Comparison of ENCODE assay signal across 14 cellular contexts in the genomic region with DNA sequence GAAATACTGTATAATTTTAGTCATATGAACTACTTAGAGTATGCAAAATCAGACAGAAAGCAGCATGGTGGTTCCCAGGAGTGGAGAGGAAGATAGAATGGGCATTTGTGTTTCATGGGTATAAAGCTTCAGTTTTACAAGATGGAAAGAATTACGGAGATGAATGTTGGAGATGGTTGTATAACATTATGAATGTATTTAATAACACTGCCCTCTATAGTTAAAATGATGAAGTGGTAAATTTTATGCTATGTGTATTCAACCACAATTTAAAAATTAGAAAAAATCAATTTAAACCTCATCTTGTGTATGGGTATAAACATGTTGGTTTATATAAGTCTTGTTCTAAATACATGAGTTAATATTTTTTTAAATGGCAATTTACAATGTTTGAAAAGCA.
DNase-seq lines count a peak whose midpoint lies in the region; ATAC-seq and TF ChIP-seq lines count a peak whose summit lies in the region.
"Had no signal": no experiment of that assay in that cellular context is flagged by ENCODE, and none has a peak within 500 bp of the region (broad histone marks: within the 10 kb centered on the region; RNA-seq: fewer than 3 reads in every experiment).

No MANE protein-coding gene starts in this region.

- no peaks in the 10 kb centered on the region for H3K4me1 ChIP-seq in MM.1S (ENCODE audit: low read length)
- H3K4me1 ChIP-seq in mammary epithelial cell (ENCODE audit: insufficient read depth, low read length) = no peaks in the 10 kb centered on the region
- H3K4me1 ChIP-seq: upper lobe of left lung had no signal

- H3K4me3 ChIP-seq in MM.1S (ENCODE audit: low read length) (no peak overlapping the region), mammary epithelial cell (replicated peaks in 1 of 3; ENCODE audit: insufficient read depth in 1 of 3, low read depth in 2 of 3, low read length in 3 of 3) (no peak overlapping the region), neural cell (ENCODE audit: low read length) (no peak overlapping the region)
- H3K4me3 ChIP-seq: upper lobe of left lung had no signal

- no TSS peak for BruUV-seq in mammary epithelial cell (replicated peaks; lab: Mats Ljungman, UMichigan)

- intact Hi-C loops in mammary epithelial cell (cut with micrococcal nuclease) = no loop called here

- peak; percentile 4 for DNase-seq in DMS153 treated with DMSO at 0.1 percent for 48 hours (lab: John Stamatoyannopoulos, UW; ENCODE audit: unreplicated experiment)
- DNase-seq in DMS153 (lab: John Stamatoyannopoulos, UW) = no peak
- no peak for DNase-seq in MM.1S
- DNase-seq in mammary epithelial cell = no peak
- DNase-seq in kidney tubule cell (ENCODE audit: low spot score) = no peak
- DNase-seq: activated CD8-positive, alpha-beta T cell treated with anti-CD3 and anti-CD28 coated beads for 36 hours; activated naive CD4-positive, alpha-beta T cell treated with Interleukin-2 at 50 U/mL for 16 hours; EL; T-helper 17 cell; upper lobe of left lung had no signal

- H3K36me3 ChIP-seq in MM.1S (replicated peaks; ENCODE audit: insufficient read depth, low read length) (no peaks in the 10 kb centered on the region), mammary epithelial cell (ENCODE audit: insufficient read depth, low read length) (no peaks in the 10 kb centered on the region), neural cell (ENCODE audit: insufficient read depth, low read length) (no peaks in the 10 kb centered on the region)
- H3K36me3 ChIP-seq: neutrophil, upper lobe of left lung had no signal

- TF ChIP-seq RAD21 in neural cell (conservative IDR thresholded peaks at IDR 0.05) = no peak

- H3F3A ChIP-seq in MM.1S (ENCODE audit: insufficient read depth, low read length) = no peaks in the 10 kb centered on the region
- H3F3A ChIP-seq in neural cell (ENCODE audit: insufficient read depth, low read length, poor library complexity, severe bottlenecking) = no peaks in the 10 kb centered on the region

- TF ChIP-seq EP300 in neural cell (conservative IDR thresholded peaks at IDR 0.05; ENCODE audit: poor library complexity, severe bottlenecking) = no peak

- H2AFZ ChIP-seq in MM.1S (ENCODE audit: low read length) (no peak overlapping the region), mammary epithelial cell (ENCODE audit: low read depth, low read length) (no peak overlapping the region), neural cell (ENCODE audit: low read depth, low read length) (no peak overlapping the region)

- H3K9me3 ChIP-seq in MM.1S (replicated peaks; ENCODE audit: insufficient read depth, low read length) (no peaks in the 10 kb centered on the region), mammary epithelial cell (replicated peaks; ENCODE audit: insufficient read depth, low read length) (peaks cover 5% of the 10 kb centered on the region), neural cell (ENCODE audit: low read length) (peaks cover 5% of the 10 kb centered on the region)
- H3K9me3 ChIP-seq: neutrophil had no signal

- no peak overlapping the region for H3K4me2 ChIP-seq in MM.1S (ENCODE audit: low read depth, low read length)
- peak overlapping the region; percentile 28 for H3K4me2 ChIP-seq in mammary epithelial cell (ENCODE audit: insufficient read depth, low read depth, low read length)
- H3K4me2 ChIP-seq in neural cell (ENCODE audit: low read length) = no peak overlapping the region

- H4K20me1 ChIP-seq in MM.1S (ENCODE audit: insufficient read depth, low read length) (no peaks in the 10 kb centered on the region), mammary epithelial cell (ENCODE audit: insufficient read depth, low read length) (no peaks in the 10 kb centered on the region), neural cell (ENCODE audit: insufficient read depth) (no peaks in the 10 kb centered on the region)

- dilution Hi-C loops in mammary epithelial cell (cut with HindIII; ENCODE audit: low sequenced_read_pairs) = no loop called here

- in situ Hi-C loops in mammary epithelial cell (cut with MboI; ENCODE audit: low sequenced_read_pairs in 2 of 2) = no loop called here

- H3K27ac ChIP-seq in MM.1S (ENCODE audit: low read length) = no peak overlapping the region
- H3K27ac ChIP-seq in mammary epithelial cell (ENCODE audit: insufficient read depth, low read depth, low read length) = no peak overlapping the region
- H3K27ac ChIP-seq in neural cell (ENCODE audit: low read length) = no peak overlapping the region
- H3K27ac ChIP-seq: neutrophil, upper lobe of left lung had no signal

- no peaks in the 10 kb centered on the region for H3K27me3 ChIP-seq in MM.1S (replicated peaks; ENCODE audit: insufficient read depth, low read length)
- H3K27me3 ChIP-seq in mammary epithelial cell (ENCODE audit: insufficient read depth, low read length) = peaks cover 2% of the 10 kb centered on the region
- no peaks in the 10 kb centered on the region for H3K27me3 ChIP-seq in neural cell (ENCODE audit: insufficient read depth, low read depth, low read length)
- H3K27me3 ChIP-seq: neutrophil, upper lobe of left lung had no signal

- peak; percentile 21 for TF ChIP-seq CTCF in MM.1S (IDR thresholded peaks at IDR 0.05; ENCODE audit: low read length)
- TF ChIP-seq CTCF in mammary epithelial cell (conservative IDR thresholded peaks at IDR 0.05 in 1 of 2, IDR thresholded peaks at IDR 0.05 in 1 of 2; ENCODE audit: extremely low read depth in 1 of 2, insufficient read depth in 1 of 2, low read depth in 1 of 2, low read length in 2 of 2) = peak; percentile 5 to 30
- TF ChIP-seq CTCF in neural cell (IDR thresholded peaks at IDR 0.05; ENCODE audit: poor library complexity, severe bottlenecking) = peak; percentile 12

- H3K9me2 ChIP-seq in MM.1S (replicated peaks; ENCODE audit: insufficient read depth, low read length) (no peaks in the 10 kb centered on the region), neural cell (ENCODE audit: insufficient read depth, low read length) (no peaks in the 10 kb centered on the region)

- 0% methylated on average over 1 of the region's 1 CpG for WGBS in mammary epithelial cell (ENCODE audit: low coverage, missing lambda C conversion rate)

- CTCF ChIA-PET in mammary epithelial cell (lab: Charles Lee; ENCODE audit: low non-redundant PET) = no interaction called here

- H3K79me2 ChIP-seq in MM.1S (ENCODE audit: low read length) = no peaks in the 10 kb centered on the region
- no peaks in the 10 kb centered on the region for H3K79me2 ChIP-seq in mammary epithelial cell (ENCODE audit: insufficient read depth, low read length)
- H3K79me2 ChIP-seq in neural cell (replicated peaks; ENCODE audit: insufficient read depth, low read length) = no peaks in the 10 kb centered on the region

- H3K9ac ChIP-seq in MM.1S (ENCODE audit: low read length) (no peak overlapping the region), mammary epithelial cell (ENCODE audit: insufficient read depth, low read length) (no peak overlapping the region), neural cell (ENCODE audit: low read length) (no peak overlapping the region)

- ATAC-seq in HG02759 (IDR thresholded peaks at IDR 0.05; ENCODE audit: unreplicated experiment) (no peak), HG03095 (IDR thresholded peaks at IDR 0.05; ENCODE audit: unreplicated experiment) (no peak)
- ATAC-seq: activated CD8-positive, alpha-beta T cell treated with anti-CD3 and anti-CD28 coated beads for 36 hours; T-helper 17 cell had no signal

TF ChIP-seq in neural cell, 6 proteins besides CTCF, POLR2A, EP300 and RAD21:
- TF ChIP-seq, protein P1, sequence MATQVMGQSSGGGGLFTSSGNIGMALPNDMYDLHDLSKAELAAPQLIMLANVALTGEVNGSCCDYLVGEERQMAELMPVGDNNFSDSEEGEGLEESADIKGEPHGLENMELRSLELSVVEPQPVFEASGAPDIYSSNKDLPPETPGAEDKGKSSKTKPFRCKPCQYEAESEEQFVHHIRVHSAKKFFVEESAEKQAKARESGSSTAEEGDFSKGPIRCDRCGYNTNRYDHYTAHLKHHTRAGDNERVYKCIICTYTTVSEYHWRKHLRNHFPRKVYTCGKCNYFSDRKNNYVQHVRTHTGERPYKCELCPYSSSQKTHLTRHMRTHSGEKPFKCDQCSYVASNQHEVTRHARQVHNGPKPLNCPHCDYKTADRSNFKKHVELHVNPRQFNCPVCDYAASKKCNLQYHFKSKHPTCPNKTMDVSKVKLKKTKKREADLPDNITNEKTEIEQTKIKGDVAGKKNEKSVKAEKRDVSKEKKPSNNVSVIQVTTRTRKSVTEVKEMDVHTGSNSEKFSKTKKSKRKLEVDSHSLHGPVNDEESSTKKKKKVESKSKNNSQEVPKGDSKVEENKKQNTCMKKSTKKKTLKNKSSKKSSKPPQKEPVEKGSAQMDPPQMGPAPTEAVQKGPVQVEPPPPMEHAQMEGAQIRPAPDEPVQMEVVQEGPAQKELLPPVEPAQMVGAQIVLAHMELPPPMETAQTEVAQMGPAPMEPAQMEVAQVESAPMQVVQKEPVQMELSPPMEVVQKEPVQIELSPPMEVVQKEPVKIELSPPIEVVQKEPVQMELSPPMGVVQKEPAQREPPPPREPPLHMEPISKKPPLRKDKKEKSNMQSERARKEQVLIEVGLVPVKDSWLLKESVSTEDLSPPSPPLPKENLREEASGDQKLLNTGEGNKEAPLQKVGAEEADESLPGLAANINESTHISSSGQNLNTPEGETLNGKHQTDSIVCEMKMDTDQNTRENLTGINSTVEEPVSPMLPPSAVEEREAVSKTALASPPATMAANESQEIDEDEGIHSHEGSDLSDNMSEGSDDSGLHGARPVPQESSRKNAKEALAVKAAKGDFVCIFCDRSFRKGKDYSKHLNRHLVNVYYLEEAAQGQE (IDR thresholded peaks at IDR 0.05; ENCODE audit: borderline replicate concordance) = no peak
- TF ChIP-seq EZH2 (IDR thresholded peaks at IDR 0.05; ENCODE audit: borderline replicate concordance, insufficient read depth, low read length, poor library complexity, severe bottlenecking) (no peak), SMC3 (conservative IDR thresholded peaks at IDR 0.05; ENCODE audit: poor library complexity) (no peak), POLR2AphosphoS5 (IDR thresholded peaks at IDR 0.05) (no peak), TAF1 (IDR thresholded peaks at IDR 0.05; ENCODE audit: low read depth) (no peak), MXI1 (conservative IDR thresholded peaks at IDR 0.05; ENCODE audit: poor library complexity, severe bottlenecking) (no peak)
